9 cellular contexts compared by ENCODE assay signal in genomic region chr15:77070180-77070499, GRCh38. TPM values are rescaled to one million over a fixed set of nuclear protein-coding genes. Genes with fewer than 3 reads are reported as not detected.
DNase-seq lines count a peak whose midpoint lies in the region; ATAC-seq and TF ChIP-seq lines count a peak whose summit lies in the region.
"Had no signal": no experiment of that assay in that cellular context is flagged by ENCODE, and none has a peak within 500 bp of the region (broad histone marks: within the 10 kb centered on the region; RNA-seq: fewer than 3 reads in every experiment).

No MANE protein-coding gene starts in this region.

- peak overlapping the region; percentile 84 for H3K4me3 ChIP-seq in thoracic aorta

- POLR2A ChIA-PET in activated naive CD8-positive, alpha-beta T cell treated with anti-CD3 and anti-CD28 coated beads, Interleukin-2, amount 10 ng/mL, durations not matched to agents 7 days and 5 days (lab: Charles Lee): no interaction called here

- peak overlapping the region; percentile 89 for H3K4me3 Mint-ChIP-seq in activated CD4-positive, alpha-beta T cell treated with anti-CD3 and anti-CD28 coated beads, Interleukin-2, amount 10 ng/mL, durations not matched to agents 24 days and 14 days
- H3K4me3 Mint-ChIP-seq in activated naive CD8-positive, alpha-beta T cell treated with anti-CD3 and anti-CD28 coated beads, Interleukin-2, amount 10 ng/mL, durations not matched to agents 7 days and 5 days: peak overlapping the region; percentile 76

- H3K9me3 ChIP-seq in thoracic aorta: no peaks in the 10 kb centered on the region

- H3K27ac ChIP-seq in layer of hippocampus (ENCODE audit: low read depth, low read length) (peak overlapping the region; percentile 84), thoracic aorta (peak overlapping the region; percentile 82 to 90)

- no peak for DNase-seq in activated CD4-positive, alpha-beta T cell treated with anti-CD3 and anti-CD28 coated beads, Interleukin-2, amount 10 ng/mL, durations not matched to agents 24 days and 14 days
- DNase-seq in activated CD4-positive, alpha-beta T cell treated with anti-CD3 and anti-CD28 coated beads, Interleukin-2, amount 50 U/mL, for 4 hours: no peak
- DNase-seq in activated naive CD8-positive, alpha-beta T cell treated with anti-CD3 and anti-CD28 coated beads, Interleukin-2, amount 10 ng/mL, durations not matched to agents 7 days and 5 days: no peak
- DNase-seq in thoracic aorta (ENCODE audit: low spot score) (no peak), DMS153 treated with DMSO at 0.1 percent for 48 hours (lab: John Stamatoyannopoulos, UW; ENCODE audit: unreplicated experiment) (no peak)
- DNase-seq: NCI-H1694 had no signal

- peaks cover 16% of the 10 kb centered on the region for H3K27me3 Mint-ChIP-seq in activated CD4-positive, alpha-beta T cell treated with anti-CD3 and anti-CD28 coated beads, Interleukin-2, amount 10 ng/mL, durations not matched to agents 24 days and 14 days
- peaks cover 2% of the 10 kb centered on the region for H3K27me3 Mint-ChIP-seq in activated naive CD8-positive, alpha-beta T cell treated with anti-CD3 and anti-CD28 coated beads, Interleukin-2, amount 10 ng/mL, durations not matched to agents 7 days and 5 days

- H3K36me3 ChIP-seq in thoracic aorta: no peaks in the 10 kb centered on the region

- peak overlapping the region; percentile 53 for H3K27ac Mint-ChIP-seq in activated CD4-positive, alpha-beta T cell treated with anti-CD3 and anti-CD28 coated beads, Interleukin-2, amount 10 ng/mL, durations not matched to agents 24 days and 14 days
- H3K27ac Mint-ChIP-seq in activated naive CD8-positive, alpha-beta T cell treated with anti-CD3 and anti-CD28 coated beads, Interleukin-2, amount 10 ng/mL, durations not matched to agents 7 days and 5 days: peak overlapping the region; percentile 30

- H3K4me1 ChIP-seq in thoracic aorta (ENCODE audit: control insufficient read depth in 1 of 2, low read depth in 2 of 2): peaks cover 22 to 38% of the 10 kb centered on the region in 2 donors

- no peak for ATAC-seq in activated naive CD8-positive, alpha-beta T cell treated with anti-CD3 and anti-CD28 coated beads, Interleukin-2, amount 10 ng/mL, durations not matched to agents 7 days and 5 days (ENCODE audit: low read depth)
- ATAC-seq in thoracic aorta (ENCODE audit: insufficient number of reproducible peaks, low FRiP score, low read depth) (no peak), GM18505 (IDR thresholded peaks at IDR 0.05; ENCODE audit: unreplicated experiment) (no peak), GM21717 (IDR thresholded peaks at IDR 0.05; ENCODE audit: unreplicated experiment) (no peak)

- TF ChIP-seq CTCF in thoracic aorta (IDR thresholded peaks at IDR 0.05): no peak

- TF ChIP-seq POLR2A in GM18505 (IDR thresholded peaks at IDR 0.05; ENCODE audit: borderline replicate concordance, extremely low read depth, insufficient read depth, insufficient read length): no peak

- intact Hi-C loops in activated CD4-positive, alpha-beta T cell treated with anti-CD3 and anti-CD28 coated beads, Interleukin-2, amount 10 ng/mL, durations not matched to agents 24 days and 14 days (cut with micrococcal nuclease): no loop called here

- peaks cover 8% of the 10 kb centered on the region for H3K36me3 Mint-ChIP-seq in activated CD4-positive, alpha-beta T cell treated with anti-CD3 and anti-CD28 coated beads, Interleukin-2, amount 10 ng/mL, durations not matched to agents 24 days and 14 days (ENCODE audit: low read depth)
- peaks cover 4% of the 10 kb centered on the region for H3K36me3 Mint-ChIP-seq in activated naive CD8-positive, alpha-beta T cell treated with anti-CD3 and anti-CD28 coated beads, Interleukin-2, amount 10 ng/mL, durations not matched to agents 7 days and 5 days

- H3K27me3 ChIP-seq in layer of hippocampus (ENCODE audit: control insufficient read depth, insufficient read depth, low read length): no peaks in the 10 kb centered on the region
- no peaks in the 10 kb centered on the region for H3K27me3 ChIP-seq in thoracic aorta (replicated peaks; ENCODE audit: insufficient read depth)

- no peaks in the 10 kb centered on the region for H3K9me3 Mint-ChIP-seq in activated CD4-positive, alpha-beta T cell treated with anti-CD3 and anti-CD28 coated beads, Interleukin-2, amount 10 ng/mL, durations not matched to agents 24 days and 14 days
- H3K9me3 Mint-ChIP-seq in activated naive CD8-positive, alpha-beta T cell treated with anti-CD3 and anti-CD28 coated beads, Interleukin-2, amount 10 ng/mL, durations not matched to agents 7 days and 5 days: no peaks in the 10 kb centered on the region

- peaks cover 30% of the 10 kb centered on the region for H3K4me1 Mint-ChIP-seq in activated CD4-positive, alpha-beta T cell treated with anti-CD3 and anti-CD28 coated beads, Interleukin-2, amount 10 ng/mL, durations not matched to agents 24 days and 14 days
- H3K4me1 Mint-ChIP-seq in activated naive CD8-positive, alpha-beta T cell treated with anti-CD3 and anti-CD28 coated beads, Interleukin-2, amount 10 ng/mL, durations not matched to agents 7 days and 5 days: peaks cover 15% of the 10 kb centered on the region

RNA-seq across cellular contexts. Expression of gene TSPAN3, which starts 0.8 kb away (rescaled TPM):
- 41.4 and 43.0 TPM in 2 replicates for total RNA-seq in activated CD4-positive, alpha-beta T cell treated with anti-CD3 and anti-CD28 coated beads, Interleukin-2, amount 10 ng/mL, durations not matched to agents 24 days and 14 days
- total RNA-seq in activated naive CD8-positive, alpha-beta T cell treated with anti-CD3 and anti-CD28 coated beads, Interleukin-2, amount 10 ng/mL, durations not matched to agents 7 days and 5 days: 10 to 100 TPM; 18.0 to 23.4 TPM
- 100 to 1,000 TPM; 215 to 256 TPM for total RNA-seq in thoracic aorta
